10 cellular contexts compared by ENCODE assay signal in the genomic region with DNA sequence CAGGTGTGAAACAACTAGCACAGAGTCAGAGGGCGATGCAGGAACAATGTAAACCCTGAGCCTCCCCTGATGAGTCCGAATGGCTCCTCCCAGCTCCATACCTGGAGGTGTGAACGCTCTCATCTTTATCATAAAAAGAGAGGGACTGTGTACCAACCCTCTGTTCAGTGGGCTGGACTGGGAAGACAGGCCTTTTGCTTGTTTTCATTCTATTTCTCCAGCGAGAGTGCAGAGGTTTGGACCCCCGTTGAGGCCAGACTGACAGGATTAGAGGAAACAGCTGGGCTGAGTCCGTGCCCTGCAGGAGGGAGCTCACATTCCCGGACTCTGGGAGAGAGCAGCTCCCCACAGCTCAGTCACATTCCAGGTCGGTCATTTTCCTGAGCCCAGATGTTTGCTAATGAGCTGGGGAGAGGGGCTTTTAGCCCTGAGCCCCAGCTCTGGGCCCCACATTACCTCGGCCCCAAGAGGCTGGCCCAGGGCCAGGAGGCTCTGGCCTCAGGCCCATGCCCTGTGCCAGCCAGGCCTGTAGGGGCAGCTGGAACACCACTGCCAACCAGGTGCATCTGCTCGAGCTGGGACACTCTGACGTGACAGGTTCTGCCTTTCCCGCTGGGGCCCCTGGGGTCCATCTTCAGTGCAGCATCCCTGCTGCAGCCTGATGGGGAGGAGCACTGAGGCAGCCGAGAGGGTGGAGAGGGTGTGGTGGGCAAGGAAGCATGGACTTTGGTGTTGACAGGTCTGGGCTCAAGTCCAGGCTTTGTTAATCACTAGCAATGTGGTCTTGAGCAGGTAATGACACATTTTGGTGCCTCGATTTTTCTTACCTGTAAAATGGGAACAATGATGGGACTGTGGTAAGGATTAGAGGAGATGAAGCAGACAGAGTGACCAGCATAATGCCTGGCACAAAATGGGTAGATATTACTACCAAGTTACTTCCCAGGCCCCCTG. TPM values are rescaled to one million over a fixed set of nuclear protein-coding genes. Genes with fewer than 3 reads are reported as not detected.
DNase-seq lines count a peak whose midpoint lies in the region; ATAC-seq, FAIRE-seq and TF ChIP-seq lines count a peak whose summit lies in the region.
"Had no signal": no experiment of that assay in that cellular context is flagged by ENCODE, and none has a peak within 500 bp of the region (broad histone marks: within the 10 kb centered on the region; RNA-seq: fewer than 3 reads in every experiment).

No MANE protein-coding gene starts in this region.

- no peaks in the 10 kb centered on the region for H3K9me2 ChIP-seq in GM23248 (ENCODE audit: insufficient read depth)

- H3K27me3 ChIP-seq in GM23248 (replicated peaks; ENCODE audit: insufficient read depth) (no peaks in the 10 kb centered on the region), endothelial cell of umbilical vein (ENCODE audit: control insufficient read depth in 2 of 2, insufficient read depth in 2 of 2, low read length in 2 of 2) (peaks cover 0 to 1% of the 10 kb centered on the region in 2 experiments), pancreas (no peaks in the 10 kb centered on the region)

- H4K20me1 ChIP-seq in GM23248 (ENCODE audit: insufficient read depth) = no peaks in the 10 kb centered on the region
- H4K20me1 ChIP-seq in endothelial cell of umbilical vein (replicated peaks; ENCODE audit: control insufficient read depth, extremely low read depth, insufficient read depth, low read length) = no peaks in the 10 kb centered on the region

- H3K4me2 ChIP-seq in GM23248 (ENCODE audit: unreplicated experiment) = no peak overlapping the region
- H3K4me2 ChIP-seq in endothelial cell of umbilical vein (ENCODE audit: insufficient read depth, low read length) = no peak overlapping the region

- CTCF ChIA-PET in endothelial cell of umbilical vein (lab: Charles Lee) = interaction anchor here (0.7 to 4.7 kb wide), 10 partner anchors 10 to 250 kb away, joined by 3 to 21 read pairs (median 4); a partner anchor contains a TSS

- POLR2A ChIA-PET in endothelial cell of umbilical vein (lab: Charles Lee) = no interaction called here

- ATAC-seq in pancreas (peak in 3 of 4 donors; percentile 10 to 27 (median 11)), GM21529 (IDR thresholded peaks at IDR 0.05; ENCODE audit: unreplicated experiment) (no peak), GM19023 (IDR thresholded peaks at IDR 0.05; ENCODE audit: unreplicated experiment) (no peak), GM21515 (IDR thresholded peaks at IDR 0.05; ENCODE audit: unreplicated experiment) (no peak), HG02588 (IDR thresholded peaks at IDR 0.05; ENCODE audit: unreplicated experiment) (no peak)

- WGBS in GM23248 (ENCODE audit: low coverage in 1 of 2, low lambda C conversion rate in 2 of 2, missing lambda C conversion rate in 2 of 2), 2 experiments = 40 to 44% methylated on average over 14 of the region's 14 CpGs
- 35 to 40% methylated on average over 14 of the region's 14 CpGs for WGBS in pancreas, 2 donors

- H3K79me2 ChIP-seq in GM23248 (ENCODE audit: insufficient read depth) (peaks cover 19% of the 10 kb centered on the region), endothelial cell of umbilical vein (ENCODE audit: control insufficient read depth, insufficient read depth, low read length) (no peaks in the 10 kb centered on the region)

- no peak for TF ChIP-seq POLR2A in endothelial cell of umbilical vein (IDR thresholded peaks at IDR 0.05; ENCODE audit: low read depth, low read length)

- H3K27ac ChIP-seq in GM23248 (no peak overlapping the region), endothelial cell of umbilical vein (ENCODE audit: insufficient read depth, low read depth, low read length) (no peak overlapping the region), pancreas (no peak overlapping the region)

- intact Hi-C loops in endothelial cell of umbilical vein (cut with micrococcal nuclease) (no loop called here), pancreas (cut with DNase I) (no loop called here)

- H3K9me1 ChIP-seq in endothelial cell of umbilical vein (replicated peaks; ENCODE audit: control insufficient read depth, extremely low read depth, insufficient read depth, low read length) = no peaks in the 10 kb centered on the region

- H3K9me3 ChIP-seq in GM23248 (ENCODE audit: low read depth) = no peaks in the 10 kb centered on the region
- no peaks in the 10 kb centered on the region for H3K9me3 ChIP-seq in endothelial cell of umbilical vein (replicated peaks; ENCODE audit: control insufficient read depth, insufficient read depth, low read length)
- H3K9me3 ChIP-seq in pancreas = no peaks in the 10 kb centered on the region

- H2AFZ ChIP-seq in GM23248 (no peak overlapping the region), endothelial cell of umbilical vein (ENCODE audit: low read depth, low read length) (no peak overlapping the region)

- H3F3A ChIP-seq in GM23248 (ENCODE audit: insufficient read depth) = peaks cover 8% of the 10 kb centered on the region; the same call in 1 of the 2 replicates

- H3K4me1 ChIP-seq in GM23248 (ENCODE audit: insufficient read depth) (peaks cover 9% of the 10 kb centered on the region), endothelial cell of umbilical vein (ENCODE audit: control insufficient read depth, extremely low read depth, insufficient read depth, low read length) (peaks cover 5% of the 10 kb centered on the region), pancreas (no peaks in the 10 kb centered on the region)

- H3K9ac ChIP-seq in GM23248 (no peak overlapping the region), endothelial cell of umbilical vein (replicated peaks; ENCODE audit: extremely low read depth, insufficient read depth, low read length) (no peak overlapping the region)

- no peaks in the 10 kb centered on the region for H3K36me3 ChIP-seq in GM23248 (ENCODE audit: low read depth)
- no peaks in the 10 kb centered on the region for H3K36me3 ChIP-seq in endothelial cell of umbilical vein (ENCODE audit: control insufficient read depth in 2 of 2, extremely low read depth in 1 of 2, insufficient read depth in 2 of 2, low read length in 2 of 2)
- H3K36me3 ChIP-seq in pancreas = no peaks in the 10 kb centered on the region

- peak in 1 of 2 donors; percentile 12 for TF ChIP-seq CTCF in endothelial cell of umbilical vein (IDR thresholded peaks at IDR 0.05; ENCODE audit: extremely low read depth in 1 of 2, insufficient read depth in 1 of 2, low read depth in 1 of 2, low read length in 2 of 2)
- no peak for TF ChIP-seq CTCF in pancreas (IDR thresholded peaks at IDR 0.05)

- dilution Hi-C loops in endothelial cell of umbilical vein (cut with MboI; ENCODE audit: extremely low pct_ligation_motif_present, low sequenced_read_pairs) = loop anchor here (25.0 kb wide), 1 partner anchor 228 kb away; no protein-coding TSS in a partner anchor

- H3K4me3 ChIP-seq in GM23248 = no peak overlapping the region
- H3K4me3 ChIP-seq in endothelial cell of umbilical vein (replicated peaks in 1 of 3; ENCODE audit: insufficient read depth in 1 of 3, low read depth in 1 of 3, low read length in 3 of 3) = no peak overlapping the region
- no peak overlapping the region for H3K4me3 ChIP-seq in pancreas

- FAIRE-seq in endothelial cell of umbilical vein (lab: Jason Lieb, UNC) (peak; percentile 55), pancreas (lab: Jason Lieb, UNC) (no peak)

- in situ Hi-C loops in GM23248 (cut with MboI) = loop anchor here (10.0 kb wide), 1 partner anchor 246 kb away; no protein-coding TSS in a partner anchor

- DNase-seq in GM23248 (peak; percentile 19), NCI-H510A treated with DMSO at 0.1 percent for 48 hours (lab: John Stamatoyannopoulos, UW) (peak; percentile 86), endothelial cell of umbilical vein (ENCODE audit: low read depth, low spot score) (peak; percentile 49), pancreas (peak in 3 of 6 donors; percentile 34 to 63 (median 60))
- DNase-seq: immature natural killer cell, NCI-H526 treated with DMSO at 0.1 percent for 48 hours had no signal

- no TSS peak for BruUV-seq in endothelial cell of umbilical vein (replicated peaks; lab: Mats Ljungman, UMichigan)

TF ChIP-seq in endothelial cell of umbilical vein, 7 proteins besides CTCF, POLR2A, EP300 and RAD21 (continues in another document):
- TF ChIP-seq GATA2 (IDR thresholded peaks at IDR 0.05; ENCODE audit: insufficient read depth, insufficient read length, low read depth, low read length) (no peak), MYC (IDR thresholded peaks at IDR 0.05; ENCODE audit: low read depth, low read length) (no peak), POLR2AphosphoS5 (IDR thresholded peaks at IDR 0.05; ENCODE audit: insufficient read depth, low read depth, low read length) (no peak), FOS (IDR thresholded peaks at IDR 0.05; ENCODE audit: borderline replicate concordance, insufficient read depth, low read length) (no peak)

RNA-seq across cellular contexts. Expression of gene NBL1, which starts 3.5 kb away (rescaled TPM):
- 201 and 290 TPM in 2 replicates for total RNA-seq in GM23248 (2014; rRNA removed; shearing (Covaris generic))
- polyA plus RNA-seq in GM23248 (2016; fragmentation: Nextera tagmentation; extraction: Ambion mirVana) (239 and 259 TPM in 2 replicates), endothelial cell of umbilical vein (36.2 and 49.6 TPM in 2 replicates), pancreas (10 to 100 TPM; 27.7 to 28.2 TPM)
- total RNA-seq in endothelial cell of umbilical vein (39.8 and 40.5 TPM in 2 replicates), pancreas (10 to 100 TPM in 4 of 6 donors, 1 to 10 TPM in 2; 5.8 to 45.6 (median 15.1) TPM)
- 29.4 and 41.5 TPM in 2 replicates for polyA plus RNA-seq in endothelial cell of umbilical vein (2011; cell fraction: cytosol; rRNA removed)
- polyA plus RNA-seq in endothelial cell of umbilical vein (2011; cell fraction: nucleus; rRNA removed) = 11.9 and 14.7 TPM in 2 replicates
- polyA plus RNA-seq in endothelial cell of umbilical vein (2012) = 26.3 and 36.2 TPM in 2 replicates
- 55.7 and 64.4 TPM in 2 replicates for polyA minus RNA-seq in endothelial cell of umbilical vein
- 40.1 TPM for polyA minus RNA-seq in endothelial cell of umbilical vein (2011; cell fraction: cytosol; rRNA and poly(A)+ RNA removed)
- polyA minus RNA-seq in endothelial cell of umbilical vein (2011; cell fraction: nucleus; rRNA and poly(A)+ RNA removed) = 4.9 and 6.8 TPM in 2 replicates

RNA-seq across cellular contexts. Expression of gene HTR6, which starts 24.0 kb away (rescaled TPM):
- not detected in 2 replicates for total RNA-seq in GM23248 (2014; rRNA removed; shearing (Covaris generic))
- polyA plus RNA-seq in GM23248 (2016; fragmentation: Nextera tagmentation; extraction: Ambion mirVana) = 0.09 TPM in 1 of 2 replicates, not detected in the other
- total RNA-seq in endothelial cell of umbilical vein = not detected in 2 replicates
- polyA plus RNA-seq in endothelial cell of umbilical vein = not detected in 2 replicates
- polyA plus RNA-seq in endothelial cell of umbilical vein (2011; cell fraction: cytosol; rRNA removed) = not detected in 2 replicates
- not detected in 2 replicates for polyA plus RNA-seq in endothelial cell of umbilical vein (2011; cell fraction: nucleus; rRNA removed)
- polyA plus RNA-seq in endothelial cell of umbilical vein (2012) = not detected in 2 replicates
- polyA minus RNA-seq in endothelial cell of umbilical vein = not detected in 2 replicates
- polyA minus RNA-seq in endothelial cell of umbilical vein (2011; cell fraction: cytosol; rRNA and poly(A)+ RNA removed) = not detected
- polyA minus RNA-seq in endothelial cell of umbilical vein (2011; cell fraction: nucleus; rRNA and poly(A)+ RNA removed) = not detected in 2 replicates
- not detected for total RNA-seq in pancreas
- not detected for polyA plus RNA-seq in pancreas
- polyA plus RNA-seq: immature natural killer cell had no signal

Comparison
In these comparisons a context has a peak if more than half of its experiments do, and no peak if none do; other contexts are left out.
1. ATAC-seq: peak in pancreas (3 of 4); none in GM21529 (single experiment), GM19023 (single experiment), GM21515 (single experiment) and HG02588 (single experiment).